In genomic region chr5:95591490-95591901, GRCh38 we compare ENCODE assay signal across 9 cellular contexts. TPM values are rescaled to one million over a fixed set of nuclear protein-coding genes. Genes with fewer than 3 reads are reported as not detected.
A peak's percentile ranks its signal among the peaks of the same experiment; 100 is the strongest.
DNase-seq lines count a peak whose midpoint lies in the region; ATAC-seq lines count a peak whose summit lies in the region.
"Had no signal": no experiment of that assay in that cellular context is flagged by ENCODE, and none has a peak within 500 bp of the region (broad histone marks: within the 10 kb centered on the region; RNA-seq: fewer than 3 reads in every experiment).

No MANE protein-coding gene starts in this region.

- DNase-seq in H4 (ENCODE audit: low spot score) (peak; percentile 67), NCI-H226 (peak; percentile 59), iris pigment epithelial cell (ENCODE audit: low read depth) (peak; percentile 97), Kasumi-1 (lab: John Stamatoyannopoulos, UW) (no peak), RPMI8226 (no peak), HuH-7.5 (ENCODE audit: low spot score) (no peak), NCI-H748 treated with DMSO at 0.1 percent for 48 hours (lab: John Stamatoyannopoulos, UW) (no peak)

- ATAC-seq in GM18499 (IDR thresholded peaks at IDR 0.05; ENCODE audit: insufficient read depth, unreplicated experiment), result peak; percentile 94
- ATAC-seq: sciatic nerve had no signal

RNA-seq across cellular contexts. Expression of gene GPR150, which starts 28.4 kb away (rescaled TPM):
- not detected in 2 replicates for total RNA-seq in H4 (2014; rRNA removed; shearing (Covaris generic))

RNA-seq across cellular contexts. Expression of gene ARSK, which starts 36.6 kb away (rescaled TPM):
- 9.2 and 10.2 TPM in 2 replicates for total RNA-seq in H4 (2014; rRNA removed; shearing (Covaris generic))

RNA-seq across cellular contexts. Expression of gene SKIC3, which starts 36.7 kb away (rescaled TPM):
- 34.4 and 45.4 TPM in 2 replicates for total RNA-seq in H4 (2014; rRNA removed; shearing (Covaris generic))

RNA-seq across cellular contexts. Expression of gene RFESD, which starts 55.1 kb away (rescaled TPM):
- 1.5 and 2.2 TPM in 2 replicates for total RNA-seq in H4 (2014; rRNA removed; shearing (Covaris generic))

Comparison
In these comparisons a context has a peak if more than half of its experiments do, and no peak if none do; other contexts are left out.
1. DNase-seq: peak in H4 (single experiment), NCI-H226 (single experiment) and iris pigment epithelial cell (single experiment); none in Kasumi-1 (0 of 2), RPMI8226 (single experiment), HuH-7.5 (single experiment) and NCI-H748 treated with DMSO at 0.1 percent for 48 hours (single experiment).